In the genomic region with DNA sequence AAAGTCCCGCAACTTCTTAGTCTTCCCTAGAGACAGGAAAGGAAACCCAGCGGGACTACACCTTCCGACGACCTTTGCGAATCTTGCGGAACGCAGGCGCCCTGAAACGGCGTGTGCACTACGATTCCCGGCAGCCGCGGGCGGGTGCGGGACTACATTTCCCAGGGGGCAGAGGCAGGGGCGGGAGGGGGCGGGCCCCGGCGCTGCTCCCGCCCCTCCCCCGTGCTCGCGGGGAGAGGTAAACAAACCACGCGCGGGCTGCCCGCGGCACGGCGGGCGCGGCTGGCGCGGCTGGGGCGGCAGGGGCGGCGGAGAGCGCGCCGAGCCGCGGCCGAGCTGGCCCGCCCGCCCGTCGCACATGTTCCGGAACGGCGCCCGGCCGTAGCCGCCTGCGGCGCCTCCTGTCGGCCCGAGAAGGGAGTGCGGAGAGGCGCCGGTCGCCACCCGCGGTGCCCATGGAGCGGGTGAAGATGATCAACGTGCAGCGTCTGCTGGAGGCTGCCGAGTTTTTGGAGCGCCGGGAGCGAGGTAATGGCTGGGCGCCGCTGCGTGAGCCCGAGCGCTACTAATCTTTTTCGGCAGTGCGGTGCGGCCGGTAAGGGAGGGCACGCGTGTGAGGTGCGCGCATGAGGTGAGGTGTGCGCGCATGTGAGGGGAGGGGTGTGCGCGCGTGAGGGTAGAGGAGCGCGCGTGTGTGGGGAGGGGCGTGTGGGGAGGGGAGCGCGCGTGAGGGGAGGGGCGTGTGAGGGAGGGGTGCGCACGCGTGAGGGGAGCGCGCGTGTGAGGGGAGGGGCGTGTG, we compare ENCODE assay signal across 1 cellular context.
TF ChIP-seq lines count a peak whose summit lies in the region.

No MANE protein-coding gene starts in this region.

TF ChIP-seq in HEK293, 187 proteins besides CTCF, POLR2A, EP300 and RAD21 (continued from another document and continues in another):
- TF ChIP-seq, protein P1, sequence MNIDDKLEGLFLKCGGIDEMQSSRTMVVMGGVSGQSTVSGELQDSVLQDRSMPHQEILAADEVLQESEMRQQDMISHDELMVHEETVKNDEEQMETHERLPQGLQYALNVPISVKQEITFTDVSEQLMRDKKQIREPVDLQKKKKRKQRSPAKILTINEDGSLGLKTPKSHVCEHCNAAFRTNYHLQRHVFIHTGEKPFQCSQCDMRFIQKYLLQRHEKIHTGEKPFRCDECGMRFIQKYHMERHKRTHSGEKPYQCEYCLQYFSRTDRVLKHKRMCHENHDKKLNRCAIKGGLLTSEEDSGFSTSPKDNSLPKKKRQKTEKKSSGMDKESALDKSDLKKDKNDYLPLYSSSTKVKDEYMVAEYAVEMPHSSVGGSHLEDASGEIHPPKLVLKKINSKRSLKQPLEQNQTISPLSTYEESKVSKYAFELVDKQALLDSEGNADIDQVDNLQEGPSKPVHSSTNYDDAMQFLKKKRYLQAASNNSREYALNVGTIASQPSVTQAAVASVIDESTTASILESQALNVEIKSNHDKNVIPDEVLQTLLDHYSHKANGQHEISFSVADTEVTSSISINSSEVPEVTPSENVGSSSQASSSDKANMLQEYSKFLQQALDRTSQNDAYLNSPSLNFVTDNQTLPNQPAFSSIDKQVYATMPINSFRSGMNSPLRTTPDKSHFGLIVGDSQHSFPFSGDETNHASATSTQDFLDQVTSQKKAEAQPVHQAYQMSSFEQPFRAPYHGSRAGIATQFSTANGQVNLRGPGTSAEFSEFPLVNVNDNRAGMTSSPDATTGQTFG (tag by site-specific recombination; IDR thresholded peaks at IDR 0.05; ENCODE audit: borderline replicate concordance), result no peak
- TF ChIP-seq ZNF548 (tag by site-specific recombination; IDR thresholded peaks at IDR 0.05), result no peak
- TF ChIP-seq KLF16 (tag by site-specific recombination; IDR thresholded peaks at IDR 0.05), result no peak; the same call in 1 of the 2 replicates
- TF ChIP-seq ZNF391 (tag by site-specific recombination; IDR thresholded peaks at IDR 0.05; ENCODE audit: borderline replicate concordance, low read depth), result no peak
- TF ChIP-seq, protein P2, sequence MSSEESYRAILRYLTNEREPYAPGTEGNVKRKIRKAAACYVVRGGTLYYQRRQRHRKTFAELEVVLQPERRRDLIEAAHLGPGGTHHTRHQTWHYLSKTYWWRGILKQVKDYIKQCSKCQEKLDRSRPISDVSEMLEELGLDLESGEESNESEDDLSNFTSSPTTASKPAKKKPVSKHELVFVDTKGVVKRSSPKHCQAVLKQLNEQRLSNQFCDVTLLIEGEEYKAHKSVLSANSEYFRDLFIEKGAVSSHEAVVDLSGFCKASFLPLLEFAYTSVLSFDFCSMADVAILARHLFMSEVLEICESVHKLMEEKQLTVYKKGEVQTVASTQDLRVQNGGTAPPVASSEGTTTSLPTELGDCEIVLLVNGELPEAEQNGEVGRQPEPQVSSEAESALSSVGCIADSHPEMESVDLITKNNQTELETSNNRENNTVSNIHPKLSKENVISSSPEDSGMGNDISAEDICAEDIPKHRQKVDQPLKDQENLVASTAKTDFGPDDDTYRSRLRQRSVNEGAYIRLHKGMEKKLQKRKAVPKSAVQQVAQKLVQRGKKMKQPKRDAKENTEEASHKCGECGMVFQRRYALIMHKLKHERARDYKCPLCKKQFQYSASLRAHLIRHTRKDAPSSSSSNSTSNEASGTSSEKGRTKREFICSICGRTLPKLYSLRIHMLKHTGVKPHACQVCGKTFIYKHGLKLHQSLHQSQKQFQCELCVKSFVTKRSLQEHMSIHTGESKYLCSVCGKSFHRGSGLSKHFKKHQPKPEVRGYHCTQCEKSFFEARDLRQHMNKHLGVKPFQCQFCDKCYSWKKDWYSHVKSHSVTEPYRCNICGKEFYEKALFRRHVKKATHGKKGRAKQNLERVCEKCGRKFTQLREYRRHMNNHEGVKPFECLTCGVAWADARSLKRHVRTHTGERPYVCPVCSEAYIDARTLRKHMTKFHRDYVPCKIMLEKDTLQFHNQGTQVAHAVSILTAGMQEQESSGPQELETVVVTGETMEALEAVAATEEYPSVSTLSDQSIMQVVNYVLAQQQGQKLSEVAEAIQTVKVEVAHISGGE (tag by site-specific recombination; conservative IDR thresholded peaks at IDR 0.05; ENCODE audit: low read depth), result peak; percentile 58
- no peak for TF ChIP-seq TCF7L2 (IDR thresholded peaks at IDR 0.05; ENCODE audit: borderline replicate concordance, low read depth, low read length)
- TF ChIP-seq, protein P3, sequence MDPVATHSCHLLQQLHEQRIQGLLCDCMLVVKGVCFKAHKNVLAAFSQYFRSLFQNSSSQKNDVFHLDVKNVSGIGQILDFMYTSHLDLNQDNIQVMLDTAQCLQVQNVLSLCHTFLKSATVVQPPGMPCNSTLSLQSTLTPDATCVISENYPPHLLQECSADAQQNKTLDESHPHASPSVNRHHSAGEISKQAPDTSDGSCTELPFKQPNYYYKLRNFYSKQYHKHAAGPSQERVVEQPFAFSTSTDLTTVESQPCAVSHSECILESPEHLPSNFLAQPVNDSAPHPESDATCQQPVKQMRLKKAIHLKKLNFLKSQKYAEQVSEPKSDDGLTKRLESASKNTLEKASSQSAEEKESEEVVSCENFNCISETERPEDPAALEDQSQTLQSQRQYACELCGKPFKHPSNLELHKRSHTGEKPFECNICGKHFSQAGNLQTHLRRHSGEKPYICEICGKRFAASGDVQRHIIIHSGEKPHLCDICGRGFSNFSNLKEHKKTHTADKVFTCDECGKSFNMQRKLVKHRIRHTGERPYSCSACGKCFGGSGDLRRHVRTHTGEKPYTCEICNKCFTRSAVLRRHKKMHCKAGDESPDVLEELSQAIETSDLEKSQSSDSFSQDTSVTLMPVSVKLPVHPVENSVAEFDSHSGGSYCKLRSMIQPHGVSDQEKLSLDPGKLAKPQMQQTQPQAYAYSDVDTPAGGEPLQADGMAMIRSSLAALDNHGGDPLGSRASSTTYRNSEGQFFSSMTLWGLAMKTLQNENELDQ (tag by site-specific recombination; IDR thresholded peaks at IDR 0.05; ENCODE audit: low read depth), result no peak
- no peak for TF ChIP-seq ZNF658 (tag by site-specific recombination; IDR thresholded peaks at IDR 0.05)
- no peak for TF ChIP-seq ZNF654 (tag by site-specific recombination; IDR thresholded peaks at IDR 0.05; ENCODE audit: low read depth)
- TF ChIP-seq, protein P4, sequence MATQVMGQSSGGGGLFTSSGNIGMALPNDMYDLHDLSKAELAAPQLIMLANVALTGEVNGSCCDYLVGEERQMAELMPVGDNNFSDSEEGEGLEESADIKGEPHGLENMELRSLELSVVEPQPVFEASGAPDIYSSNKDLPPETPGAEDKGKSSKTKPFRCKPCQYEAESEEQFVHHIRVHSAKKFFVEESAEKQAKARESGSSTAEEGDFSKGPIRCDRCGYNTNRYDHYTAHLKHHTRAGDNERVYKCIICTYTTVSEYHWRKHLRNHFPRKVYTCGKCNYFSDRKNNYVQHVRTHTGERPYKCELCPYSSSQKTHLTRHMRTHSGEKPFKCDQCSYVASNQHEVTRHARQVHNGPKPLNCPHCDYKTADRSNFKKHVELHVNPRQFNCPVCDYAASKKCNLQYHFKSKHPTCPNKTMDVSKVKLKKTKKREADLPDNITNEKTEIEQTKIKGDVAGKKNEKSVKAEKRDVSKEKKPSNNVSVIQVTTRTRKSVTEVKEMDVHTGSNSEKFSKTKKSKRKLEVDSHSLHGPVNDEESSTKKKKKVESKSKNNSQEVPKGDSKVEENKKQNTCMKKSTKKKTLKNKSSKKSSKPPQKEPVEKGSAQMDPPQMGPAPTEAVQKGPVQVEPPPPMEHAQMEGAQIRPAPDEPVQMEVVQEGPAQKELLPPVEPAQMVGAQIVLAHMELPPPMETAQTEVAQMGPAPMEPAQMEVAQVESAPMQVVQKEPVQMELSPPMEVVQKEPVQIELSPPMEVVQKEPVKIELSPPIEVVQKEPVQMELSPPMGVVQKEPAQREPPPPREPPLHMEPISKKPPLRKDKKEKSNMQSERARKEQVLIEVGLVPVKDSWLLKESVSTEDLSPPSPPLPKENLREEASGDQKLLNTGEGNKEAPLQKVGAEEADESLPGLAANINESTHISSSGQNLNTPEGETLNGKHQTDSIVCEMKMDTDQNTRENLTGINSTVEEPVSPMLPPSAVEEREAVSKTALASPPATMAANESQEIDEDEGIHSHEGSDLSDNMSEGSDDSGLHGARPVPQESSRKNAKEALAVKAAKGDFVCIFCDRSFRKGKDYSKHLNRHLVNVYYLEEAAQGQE (tag by site-specific recombination; IDR thresholded peaks at IDR 0.05), result peak; percentile 35; the same call in 1 of the 2 replicates
- no peak for TF ChIP-seq OSR2 (tag by site-specific recombination; IDR thresholded peaks at IDR 0.05)
- no peak for TF ChIP-seq ZNF626 (tag by site-specific recombination; IDR thresholded peaks at IDR 0.05)
- no peak for TF ChIP-seq ZNF114 (tag by site-specific recombination; IDR thresholded peaks at IDR 0.05)
- TF ChIP-seq ZFP3 (tag by site-specific recombination; IDR thresholded peaks at IDR 0.05; ENCODE audit: low read depth), result no peak
- TF ChIP-seq KLF8 (tag by site-specific recombination; IDR thresholded peaks at IDR 0.05), result peak; percentile 82
- TF ChIP-seq, protein P5, sequence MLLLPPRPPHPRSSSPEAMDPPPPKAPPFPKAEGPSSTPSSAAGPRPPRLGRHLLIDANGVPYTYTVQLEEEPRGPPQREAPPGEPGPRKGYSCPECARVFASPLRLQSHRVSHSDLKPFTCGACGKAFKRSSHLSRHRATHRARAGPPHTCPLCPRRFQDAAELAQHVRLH (tag by site-specific recombination; IDR thresholded peaks at IDR 0.05), result no peak
- TF ChIP-seq ZNF24 (tag by site-specific recombination; IDR thresholded peaks at IDR 0.05), result no peak
- no peak for TF ChIP-seq MEIS1 (CRISPR knock-in tag; IDR thresholded peaks at IDR 0.05; ENCODE audit: borderline replicate concordance)
- no peak for TF ChIP-seq ZXDB (tag by site-specific recombination; IDR thresholded peaks at IDR 0.05)
- TF ChIP-seq, protein P6, sequence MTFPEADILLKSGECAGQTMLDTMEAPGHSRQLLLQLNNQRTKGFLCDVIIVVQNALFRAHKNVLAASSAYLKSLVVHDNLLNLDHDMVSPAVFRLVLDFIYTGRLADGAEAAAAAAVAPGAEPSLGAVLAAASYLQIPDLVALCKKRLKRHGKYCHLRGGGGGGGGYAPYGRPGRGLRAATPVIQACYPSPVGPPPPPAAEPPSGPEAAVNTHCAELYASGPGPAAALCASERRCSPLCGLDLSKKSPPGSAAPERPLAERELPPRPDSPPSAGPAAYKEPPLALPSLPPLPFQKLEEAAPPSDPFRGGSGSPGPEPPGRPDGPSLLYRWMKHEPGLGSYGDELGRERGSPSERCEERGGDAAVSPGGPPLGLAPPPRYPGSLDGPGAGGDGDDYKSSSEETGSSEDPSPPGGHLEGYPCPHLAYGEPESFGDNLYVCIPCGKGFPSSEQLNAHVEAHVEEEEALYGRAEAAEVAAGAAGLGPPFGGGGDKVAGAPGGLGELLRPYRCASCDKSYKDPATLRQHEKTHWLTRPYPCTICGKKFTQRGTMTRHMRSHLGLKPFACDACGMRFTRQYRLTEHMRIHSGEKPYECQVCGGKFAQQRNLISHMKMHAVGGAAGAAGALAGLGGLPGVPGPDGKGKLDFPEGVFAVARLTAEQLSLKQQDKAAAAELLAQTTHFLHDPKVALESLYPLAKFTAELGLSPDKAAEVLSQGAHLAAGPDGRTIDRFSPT (tag by site-specific recombination; IDR thresholded peaks at IDR 0.05), result peak; percentile 92
- TF ChIP-seq ZNF596 (tag by site-specific recombination; IDR thresholded peaks at IDR 0.05), result no peak
- no peak for TF ChIP-seq ZNF138 (tag by site-specific recombination; IDR thresholded peaks at IDR 0.05; ENCODE audit: borderline replicate concordance)
- no peak for TF ChIP-seq ZNF791 (tag by site-specific recombination; IDR thresholded peaks at IDR 0.05)
- TF ChIP-seq ZNF169 (tag by site-specific recombination; IDR thresholded peaks at IDR 0.05), result no peak
- TF ChIP-seq ZBTB21 (tag by site-specific recombination; IDR thresholded peaks at IDR 0.05), result no peak
- TF ChIP-seq ZNF664 (tag by site-specific recombination; IDR thresholded peaks at IDR 0.05), result no peak
- TF ChIP-seq MZF1 (tag by site-specific recombination; IDR thresholded peaks at IDR 0.05; ENCODE audit: borderline replicate concordance), result no peak
- no peak for TF ChIP-seq ZNF354C (tag by site-specific recombination; IDR thresholded peaks at IDR 0.05; ENCODE audit: borderline replicate concordance, low read depth)
- TF ChIP-seq, protein P7, sequence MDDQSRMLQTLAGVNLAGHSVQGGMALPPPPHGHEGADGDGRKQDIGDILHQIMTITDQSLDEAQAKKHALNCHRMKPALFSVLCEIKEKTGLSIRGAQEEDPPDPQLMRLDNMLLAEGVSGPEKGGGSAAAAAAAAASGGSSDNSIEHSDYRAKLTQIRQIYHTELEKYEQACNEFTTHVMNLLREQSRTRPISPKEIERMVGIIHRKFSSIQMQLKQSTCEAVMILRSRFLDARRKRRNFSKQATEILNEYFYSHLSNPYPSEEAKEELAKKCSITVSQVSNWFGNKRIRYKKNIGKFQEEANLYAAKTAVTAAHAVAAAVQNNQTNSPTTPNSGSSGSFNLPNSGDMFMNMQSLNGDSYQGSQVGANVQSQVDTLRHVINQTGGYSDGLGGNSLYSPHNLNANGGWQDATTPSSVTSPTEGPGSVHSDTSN (CRISPR knock-in tag; IDR thresholded peaks at IDR 0.05), result no peak
- TF ChIP-seq ZNF214 (tag by site-specific recombination; IDR thresholded peaks at IDR 0.05; ENCODE audit: borderline replicate concordance), result no peak
- TF ChIP-seq ZNF677 (tag by site-specific recombination; IDR thresholded peaks at IDR 0.05), result no peak
- TF ChIP-seq SCRT1 (tag by site-specific recombination; IDR thresholded peaks at IDR 0.05; ENCODE audit: borderline replicate concordance), result no peak
- TF ChIP-seq, protein P8, sequence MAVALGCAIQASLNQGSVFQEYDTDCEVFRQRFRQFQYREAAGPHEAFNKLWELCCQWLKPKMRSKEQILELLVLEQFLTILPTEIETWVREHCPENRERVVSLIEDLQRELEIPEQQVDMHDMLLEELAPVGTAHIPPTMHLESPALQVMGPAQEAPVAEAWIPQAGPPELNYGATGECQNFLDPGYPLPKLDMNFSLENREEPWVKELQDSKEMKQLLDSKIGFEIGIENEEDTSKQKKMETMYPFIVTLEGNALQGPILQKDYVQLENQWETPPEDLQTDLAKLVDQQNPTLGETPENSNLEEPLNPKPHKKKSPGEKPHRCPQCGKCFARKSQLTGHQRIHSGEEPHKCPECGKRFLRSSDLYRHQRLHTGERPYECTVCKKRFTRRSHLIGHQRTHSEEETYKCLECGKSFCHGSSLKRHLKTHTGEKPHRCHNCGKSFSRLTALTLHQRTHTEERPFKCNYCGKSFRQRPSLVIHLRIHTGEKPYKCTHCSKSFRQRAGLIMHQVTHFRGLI (tag by site-specific recombination; IDR thresholded peaks at IDR 0.05), result peak; percentile 83
- TF ChIP-seq HOXA7 (CRISPR knock-in tag; IDR thresholded peaks at IDR 0.05; ENCODE audit: borderline replicate concordance), result no peak
- TF ChIP-seq, protein P9, sequence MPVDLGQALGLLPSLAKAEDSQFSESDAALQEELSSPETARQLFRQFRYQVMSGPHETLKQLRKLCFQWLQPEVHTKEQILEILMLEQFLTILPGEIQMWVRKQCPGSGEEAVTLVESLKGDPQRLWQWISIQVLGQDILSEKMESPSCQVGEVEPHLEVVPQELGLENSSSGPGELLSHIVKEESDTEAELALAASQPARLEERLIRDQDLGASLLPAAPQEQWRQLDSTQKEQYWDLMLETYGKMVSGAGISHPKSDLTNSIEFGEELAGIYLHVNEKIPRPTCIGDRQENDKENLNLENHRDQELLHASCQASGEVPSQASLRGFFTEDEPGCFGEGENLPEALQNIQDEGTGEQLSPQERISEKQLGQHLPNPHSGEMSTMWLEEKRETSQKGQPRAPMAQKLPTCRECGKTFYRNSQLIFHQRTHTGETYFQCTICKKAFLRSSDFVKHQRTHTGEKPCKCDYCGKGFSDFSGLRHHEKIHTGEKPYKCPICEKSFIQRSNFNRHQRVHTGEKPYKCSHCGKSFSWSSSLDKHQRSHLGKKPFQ (tag by site-specific recombination; IDR thresholded peaks at IDR 0.05), result no peak
- TF ChIP-seq WT1 (tag by site-specific recombination; IDR thresholded peaks at IDR 0.05), result no peak; the same call in 1 of the 2 replicates
- no peak for TF ChIP-seq ZNF37A (tag by site-specific recombination; IDR thresholded peaks at IDR 0.05)
- TF ChIP-seq ZNF426 (tag by site-specific recombination; IDR thresholded peaks at IDR 0.05), result no peak
- no peak for TF ChIP-seq ZNF223 (tag by site-specific recombination; IDR thresholded peaks at IDR 0.05)
